Comparison of ENCODE assay signal across 1 cellular context in the genomic region with DNA sequence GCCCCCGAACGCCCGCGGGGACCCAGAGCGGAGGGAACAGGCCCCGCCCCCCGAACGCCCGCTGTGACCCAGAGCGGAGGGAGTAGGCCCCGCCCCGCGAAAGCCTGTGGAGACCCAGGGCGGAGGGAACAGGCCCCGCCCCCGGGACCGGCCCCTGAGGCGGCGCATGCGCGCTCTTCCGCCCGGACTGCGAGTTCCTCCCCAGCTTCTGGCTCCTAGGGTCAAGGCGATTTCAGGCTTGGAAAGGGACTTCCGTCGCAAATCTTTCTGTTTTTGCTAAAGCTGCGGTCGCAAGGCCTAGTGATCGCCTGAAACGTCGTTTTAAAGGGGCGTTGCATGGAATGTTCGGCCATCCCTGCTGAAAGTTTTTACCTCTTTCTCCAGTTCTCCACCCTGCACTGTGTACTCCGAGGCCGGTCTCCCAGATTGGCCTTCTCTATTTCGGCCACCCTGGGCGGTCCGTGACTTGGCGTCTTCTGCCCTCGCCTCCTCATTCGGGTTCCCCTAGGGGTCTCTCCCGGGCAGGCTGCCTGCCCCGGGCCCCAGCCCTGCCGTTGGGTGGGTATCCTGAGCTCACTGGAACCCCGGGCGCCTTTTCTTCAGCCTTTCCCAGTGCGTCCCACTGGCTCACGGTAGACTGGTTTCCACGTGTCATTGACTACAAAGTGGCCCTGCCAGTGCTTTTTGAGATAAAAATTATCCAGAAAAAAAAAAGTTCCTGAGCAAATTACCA.
TF ChIP-seq lines count a peak whose summit lies in the region.

No MANE protein-coding gene starts in this region.

TF ChIP-seq in HEK293, 187 proteins besides CTCF, POLR2A, EP300 and RAD21 (continued from another document and continues in another):
- TF ChIP-seq, protein P1, sequence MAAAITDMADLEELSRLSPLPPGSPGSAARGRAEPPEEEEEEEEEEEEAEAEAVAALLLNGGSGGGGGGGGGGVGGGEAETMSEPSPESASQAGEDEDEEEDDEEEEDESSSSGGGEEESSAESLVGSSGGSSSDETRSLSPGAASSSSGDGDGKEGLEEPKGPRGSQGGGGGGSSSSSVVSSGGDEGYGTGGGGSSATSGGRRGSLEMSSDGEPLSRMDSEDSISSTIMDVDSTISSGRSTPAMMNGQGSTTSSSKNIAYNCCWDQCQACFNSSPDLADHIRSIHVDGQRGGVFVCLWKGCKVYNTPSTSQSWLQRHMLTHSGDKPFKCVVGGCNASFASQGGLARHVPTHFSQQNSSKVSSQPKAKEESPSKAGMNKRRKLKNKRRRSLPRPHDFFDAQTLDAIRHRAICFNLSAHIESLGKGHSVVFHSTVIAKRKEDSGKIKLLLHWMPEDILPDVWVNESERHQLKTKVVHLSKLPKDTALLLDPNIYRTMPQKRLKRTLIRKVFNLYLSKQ (tag by site-specific recombination; IDR thresholded peaks at IDR 0.05; ENCODE audit: borderline replicate concordance), result no peak
- TF ChIP-seq ZNF354C (tag by site-specific recombination; IDR thresholded peaks at IDR 0.05; ENCODE audit: borderline replicate concordance, low read depth) (no peak), ZNF791 (tag by site-specific recombination; IDR thresholded peaks at IDR 0.05) (no peak), ZNF140 (tag by site-specific recombination; IDR thresholded peaks at IDR 0.05) (no peak), HOXC10 (CRISPR knock-in tag; IDR thresholded peaks at IDR 0.05) (no peak), SP7 (tag by site-specific recombination; IDR thresholded peaks at IDR 0.05) (peak; percentile 24; the same call in 1 of the 2 replicates), GLIS2 (tag by site-specific recombination; IDR thresholded peaks at IDR 0.05) (peak; percentile 67), ZXDB (tag by site-specific recombination; IDR thresholded peaks at IDR 0.05) (no peak), ZNF76 (tag by site-specific recombination; IDR thresholded peaks at IDR 0.05; ENCODE audit: borderline replicate concordance, low read depth) (no peak), ZNF16 (tag by site-specific recombination; IDR thresholded peaks at IDR 0.05; ENCODE audit: low read depth) (no peak), OSR2 (tag by site-specific recombination; IDR thresholded peaks at IDR 0.05) (no peak), ZNF473 (tag by site-specific recombination; IDR thresholded peaks at IDR 0.05) (no peak), ZNF843 (tag by site-specific recombination; IDR thresholded peaks at IDR 0.05) (0 out of 2 replicates have a peak, but pooled peaks have one; percentile 35), ZBTB17 (tag by site-specific recombination; IDR thresholded peaks at IDR 0.05) (peak; percentile 95), ZNF10 (tag by site-specific recombination; IDR thresholded peaks at IDR 0.05) (no peak), GLI4 (tag by site-specific recombination; IDR thresholded peaks at IDR 0.05) (no peak), ZNF558 (tag by site-specific recombination; IDR thresholded peaks at IDR 0.05) (no peak), ZNF341 (tag by site-specific recombination; IDR thresholded peaks at IDR 0.05; ENCODE audit: low read depth) (peak; percentile 93), GFI1B (tag by site-specific recombination; IDR thresholded peaks at IDR 0.05) (no peak), ZNF175 (tag by site-specific recombination; IDR thresholded peaks at IDR 0.05) (no peak), KLF9 (tag by site-specific recombination; IDR thresholded peaks at IDR 0.05; ENCODE audit: low read depth) (no peak), ZEB2 (tag by site-specific recombination; IDR thresholded peaks at IDR 0.05) (no peak), ZSCAN30 (tag by site-specific recombination; IDR thresholded peaks at IDR 0.05) (no peak), ZNF610 (tag by site-specific recombination; IDR thresholded peaks at IDR 0.05; ENCODE audit: borderline replicate concordance) (no peak), ZNF132 (tag by site-specific recombination; IDR thresholded peaks at IDR 0.05; ENCODE audit: borderline replicate concordance) (no peak), GLIS1 (tag by site-specific recombination; IDR thresholded peaks at IDR 0.05) (peak; percentile 44; the same call in 1 of the 2 replicates), ZBTB7A (tag by site-specific recombination; IDR thresholded peaks at IDR 0.05; ENCODE audit: low read depth) (no peak)
- TF ChIP-seq, protein P2, sequence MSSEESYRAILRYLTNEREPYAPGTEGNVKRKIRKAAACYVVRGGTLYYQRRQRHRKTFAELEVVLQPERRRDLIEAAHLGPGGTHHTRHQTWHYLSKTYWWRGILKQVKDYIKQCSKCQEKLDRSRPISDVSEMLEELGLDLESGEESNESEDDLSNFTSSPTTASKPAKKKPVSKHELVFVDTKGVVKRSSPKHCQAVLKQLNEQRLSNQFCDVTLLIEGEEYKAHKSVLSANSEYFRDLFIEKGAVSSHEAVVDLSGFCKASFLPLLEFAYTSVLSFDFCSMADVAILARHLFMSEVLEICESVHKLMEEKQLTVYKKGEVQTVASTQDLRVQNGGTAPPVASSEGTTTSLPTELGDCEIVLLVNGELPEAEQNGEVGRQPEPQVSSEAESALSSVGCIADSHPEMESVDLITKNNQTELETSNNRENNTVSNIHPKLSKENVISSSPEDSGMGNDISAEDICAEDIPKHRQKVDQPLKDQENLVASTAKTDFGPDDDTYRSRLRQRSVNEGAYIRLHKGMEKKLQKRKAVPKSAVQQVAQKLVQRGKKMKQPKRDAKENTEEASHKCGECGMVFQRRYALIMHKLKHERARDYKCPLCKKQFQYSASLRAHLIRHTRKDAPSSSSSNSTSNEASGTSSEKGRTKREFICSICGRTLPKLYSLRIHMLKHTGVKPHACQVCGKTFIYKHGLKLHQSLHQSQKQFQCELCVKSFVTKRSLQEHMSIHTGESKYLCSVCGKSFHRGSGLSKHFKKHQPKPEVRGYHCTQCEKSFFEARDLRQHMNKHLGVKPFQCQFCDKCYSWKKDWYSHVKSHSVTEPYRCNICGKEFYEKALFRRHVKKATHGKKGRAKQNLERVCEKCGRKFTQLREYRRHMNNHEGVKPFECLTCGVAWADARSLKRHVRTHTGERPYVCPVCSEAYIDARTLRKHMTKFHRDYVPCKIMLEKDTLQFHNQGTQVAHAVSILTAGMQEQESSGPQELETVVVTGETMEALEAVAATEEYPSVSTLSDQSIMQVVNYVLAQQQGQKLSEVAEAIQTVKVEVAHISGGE (tag by site-specific recombination; conservative IDR thresholded peaks at IDR 0.05; ENCODE audit: low read depth), result no peak
- TF ChIP-seq, protein P3, sequence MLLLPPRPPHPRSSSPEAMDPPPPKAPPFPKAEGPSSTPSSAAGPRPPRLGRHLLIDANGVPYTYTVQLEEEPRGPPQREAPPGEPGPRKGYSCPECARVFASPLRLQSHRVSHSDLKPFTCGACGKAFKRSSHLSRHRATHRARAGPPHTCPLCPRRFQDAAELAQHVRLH (tag by site-specific recombination; IDR thresholded peaks at IDR 0.05), result no peak
- TF ChIP-seq, protein P4, sequence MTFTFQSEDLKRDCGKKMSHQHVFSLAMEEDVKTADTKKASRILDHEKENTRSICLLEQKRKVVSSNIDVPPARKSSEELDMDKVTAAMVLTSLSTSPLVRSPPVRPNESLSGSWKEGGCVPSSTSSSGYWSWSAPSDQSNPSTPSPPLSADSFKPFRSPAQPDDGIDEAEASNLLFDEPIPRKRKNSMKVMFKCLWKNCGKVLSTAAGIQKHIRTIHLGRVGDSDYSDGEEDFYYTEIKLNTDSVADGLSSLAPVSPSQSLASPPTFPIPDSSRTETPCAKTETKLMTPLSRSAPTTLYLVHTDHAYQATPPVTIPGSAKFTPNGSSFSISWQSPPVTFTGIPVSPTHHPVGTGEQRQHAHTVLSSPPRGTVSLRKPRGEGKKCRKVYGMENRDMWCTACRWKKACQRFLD (tag by site-specific recombination; IDR thresholded peaks at IDR 0.05), result no peak
- TF ChIP-seq, protein P5, sequence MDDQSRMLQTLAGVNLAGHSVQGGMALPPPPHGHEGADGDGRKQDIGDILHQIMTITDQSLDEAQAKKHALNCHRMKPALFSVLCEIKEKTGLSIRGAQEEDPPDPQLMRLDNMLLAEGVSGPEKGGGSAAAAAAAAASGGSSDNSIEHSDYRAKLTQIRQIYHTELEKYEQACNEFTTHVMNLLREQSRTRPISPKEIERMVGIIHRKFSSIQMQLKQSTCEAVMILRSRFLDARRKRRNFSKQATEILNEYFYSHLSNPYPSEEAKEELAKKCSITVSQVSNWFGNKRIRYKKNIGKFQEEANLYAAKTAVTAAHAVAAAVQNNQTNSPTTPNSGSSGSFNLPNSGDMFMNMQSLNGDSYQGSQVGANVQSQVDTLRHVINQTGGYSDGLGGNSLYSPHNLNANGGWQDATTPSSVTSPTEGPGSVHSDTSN (CRISPR knock-in tag; IDR thresholded peaks at IDR 0.05), result no peak
- TF ChIP-seq, protein P6, sequence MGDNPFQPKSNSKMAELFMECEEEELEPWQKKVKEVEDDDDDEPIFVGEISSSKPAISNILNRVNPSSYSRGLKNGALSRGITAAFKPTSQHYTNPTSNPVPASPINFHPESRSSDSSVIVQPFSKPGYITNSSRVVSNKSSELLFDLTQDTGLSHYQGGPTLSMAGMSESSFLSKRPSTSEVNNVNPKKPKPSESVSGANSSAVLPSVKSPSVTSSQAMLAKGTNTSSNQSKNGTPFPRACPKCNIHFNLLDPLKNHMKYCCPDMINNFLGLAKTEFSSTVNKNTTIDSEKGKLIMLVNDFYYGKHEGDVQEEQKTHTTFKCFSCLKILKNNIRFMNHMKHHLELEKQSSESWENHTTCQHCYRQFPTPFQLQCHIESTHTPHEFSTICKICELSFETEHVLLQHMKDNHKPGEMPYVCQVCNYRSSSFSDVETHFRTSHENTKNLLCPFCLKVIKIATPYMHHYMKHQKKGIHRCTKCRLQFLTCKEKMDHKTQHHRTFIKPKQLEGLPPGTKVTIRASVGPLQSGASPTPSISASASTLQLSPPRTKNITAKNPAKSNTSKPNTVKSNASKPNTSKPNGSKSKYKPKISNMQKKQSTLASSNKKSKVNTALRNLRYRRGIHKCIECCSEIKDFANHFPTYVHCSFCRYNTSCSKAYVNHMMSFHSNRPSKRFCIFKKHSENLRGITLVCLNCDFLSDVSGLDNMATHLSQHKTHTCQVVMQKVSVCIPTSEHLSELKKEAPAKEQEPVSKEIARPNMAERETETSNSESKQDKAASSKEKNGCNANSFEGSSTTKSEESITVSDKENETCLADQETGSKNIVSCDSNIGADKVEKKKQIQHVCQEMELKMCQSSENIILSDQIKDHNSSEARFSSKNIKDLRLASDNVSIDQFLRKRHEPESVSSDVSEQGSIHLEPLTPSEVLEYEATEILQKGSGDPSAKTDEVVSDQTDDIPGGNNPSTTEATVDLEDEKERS (tag by site-specific recombination; IDR thresholded peaks at IDR 0.05), result no peak
- TF ChIP-seq, protein P7, sequence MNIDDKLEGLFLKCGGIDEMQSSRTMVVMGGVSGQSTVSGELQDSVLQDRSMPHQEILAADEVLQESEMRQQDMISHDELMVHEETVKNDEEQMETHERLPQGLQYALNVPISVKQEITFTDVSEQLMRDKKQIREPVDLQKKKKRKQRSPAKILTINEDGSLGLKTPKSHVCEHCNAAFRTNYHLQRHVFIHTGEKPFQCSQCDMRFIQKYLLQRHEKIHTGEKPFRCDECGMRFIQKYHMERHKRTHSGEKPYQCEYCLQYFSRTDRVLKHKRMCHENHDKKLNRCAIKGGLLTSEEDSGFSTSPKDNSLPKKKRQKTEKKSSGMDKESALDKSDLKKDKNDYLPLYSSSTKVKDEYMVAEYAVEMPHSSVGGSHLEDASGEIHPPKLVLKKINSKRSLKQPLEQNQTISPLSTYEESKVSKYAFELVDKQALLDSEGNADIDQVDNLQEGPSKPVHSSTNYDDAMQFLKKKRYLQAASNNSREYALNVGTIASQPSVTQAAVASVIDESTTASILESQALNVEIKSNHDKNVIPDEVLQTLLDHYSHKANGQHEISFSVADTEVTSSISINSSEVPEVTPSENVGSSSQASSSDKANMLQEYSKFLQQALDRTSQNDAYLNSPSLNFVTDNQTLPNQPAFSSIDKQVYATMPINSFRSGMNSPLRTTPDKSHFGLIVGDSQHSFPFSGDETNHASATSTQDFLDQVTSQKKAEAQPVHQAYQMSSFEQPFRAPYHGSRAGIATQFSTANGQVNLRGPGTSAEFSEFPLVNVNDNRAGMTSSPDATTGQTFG (tag by site-specific recombination; IDR thresholded peaks at IDR 0.05; ENCODE audit: borderline replicate concordance), result no peak
- TF ChIP-seq, protein P8, sequence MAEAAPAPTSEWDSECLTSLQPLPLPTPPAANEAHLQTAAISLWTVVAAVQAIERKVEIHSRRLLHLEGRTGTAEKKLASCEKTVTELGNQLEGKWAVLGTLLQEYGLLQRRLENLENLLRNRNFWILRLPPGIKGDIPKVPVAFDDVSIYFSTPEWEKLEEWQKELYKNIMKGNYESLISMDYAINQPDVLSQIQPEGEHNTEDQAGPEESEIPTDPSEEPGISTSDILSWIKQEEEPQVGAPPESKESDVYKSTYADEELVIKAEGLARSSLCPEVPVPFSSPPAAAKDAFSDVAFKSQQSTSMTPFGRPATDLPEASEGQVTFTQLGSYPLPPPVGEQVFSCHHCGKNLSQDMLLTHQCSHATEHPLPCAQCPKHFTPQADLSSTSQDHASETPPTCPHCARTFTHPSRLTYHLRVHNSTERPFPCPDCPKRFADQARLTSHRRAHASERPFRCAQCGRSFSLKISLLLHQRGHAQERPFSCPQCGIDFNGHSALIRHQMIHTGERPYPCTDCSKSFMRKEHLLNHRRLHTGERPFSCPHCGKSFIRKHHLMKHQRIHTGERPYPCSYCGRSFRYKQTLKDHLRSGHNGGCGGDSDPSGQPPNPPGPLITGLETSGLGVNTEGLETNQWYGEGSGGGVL (tag by site-specific recombination; IDR thresholded peaks at IDR 0.05), result no peak
- TF ChIP-seq, protein P9, sequence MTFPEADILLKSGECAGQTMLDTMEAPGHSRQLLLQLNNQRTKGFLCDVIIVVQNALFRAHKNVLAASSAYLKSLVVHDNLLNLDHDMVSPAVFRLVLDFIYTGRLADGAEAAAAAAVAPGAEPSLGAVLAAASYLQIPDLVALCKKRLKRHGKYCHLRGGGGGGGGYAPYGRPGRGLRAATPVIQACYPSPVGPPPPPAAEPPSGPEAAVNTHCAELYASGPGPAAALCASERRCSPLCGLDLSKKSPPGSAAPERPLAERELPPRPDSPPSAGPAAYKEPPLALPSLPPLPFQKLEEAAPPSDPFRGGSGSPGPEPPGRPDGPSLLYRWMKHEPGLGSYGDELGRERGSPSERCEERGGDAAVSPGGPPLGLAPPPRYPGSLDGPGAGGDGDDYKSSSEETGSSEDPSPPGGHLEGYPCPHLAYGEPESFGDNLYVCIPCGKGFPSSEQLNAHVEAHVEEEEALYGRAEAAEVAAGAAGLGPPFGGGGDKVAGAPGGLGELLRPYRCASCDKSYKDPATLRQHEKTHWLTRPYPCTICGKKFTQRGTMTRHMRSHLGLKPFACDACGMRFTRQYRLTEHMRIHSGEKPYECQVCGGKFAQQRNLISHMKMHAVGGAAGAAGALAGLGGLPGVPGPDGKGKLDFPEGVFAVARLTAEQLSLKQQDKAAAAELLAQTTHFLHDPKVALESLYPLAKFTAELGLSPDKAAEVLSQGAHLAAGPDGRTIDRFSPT (tag by site-specific recombination; IDR thresholded peaks at IDR 0.05), result no peak
- TF ChIP-seq, protein P10, sequence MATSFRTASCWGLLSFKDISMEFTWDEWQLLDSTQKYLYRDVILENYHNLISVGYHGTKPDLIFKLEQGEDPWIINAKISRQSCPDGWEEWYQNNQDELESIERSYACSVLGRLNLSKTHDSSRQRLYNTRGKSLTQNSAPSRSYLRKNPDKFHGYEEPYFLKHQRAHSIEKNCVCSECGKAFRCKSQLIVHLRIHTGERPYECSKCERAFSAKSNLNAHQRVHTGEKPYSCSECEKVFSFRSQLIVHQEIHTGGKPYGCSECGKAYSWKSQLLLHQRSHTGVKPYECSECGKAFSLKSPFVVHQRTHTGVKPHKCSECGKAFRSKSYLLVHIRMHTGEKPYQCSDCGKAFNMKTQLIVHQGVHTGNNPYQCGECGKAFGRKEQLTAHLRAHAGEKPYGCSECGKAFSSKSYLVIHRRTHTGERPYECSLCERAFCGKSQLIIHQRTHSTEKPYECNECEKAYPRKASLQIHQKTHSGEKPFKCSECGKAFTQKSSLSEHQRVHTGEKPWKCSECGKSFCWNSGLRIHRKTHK (tag by site-specific recombination; IDR thresholded peaks at IDR 0.05), result no peak
